ENCODE assay signal across 23 cellular contexts in the genomic region with DNA sequence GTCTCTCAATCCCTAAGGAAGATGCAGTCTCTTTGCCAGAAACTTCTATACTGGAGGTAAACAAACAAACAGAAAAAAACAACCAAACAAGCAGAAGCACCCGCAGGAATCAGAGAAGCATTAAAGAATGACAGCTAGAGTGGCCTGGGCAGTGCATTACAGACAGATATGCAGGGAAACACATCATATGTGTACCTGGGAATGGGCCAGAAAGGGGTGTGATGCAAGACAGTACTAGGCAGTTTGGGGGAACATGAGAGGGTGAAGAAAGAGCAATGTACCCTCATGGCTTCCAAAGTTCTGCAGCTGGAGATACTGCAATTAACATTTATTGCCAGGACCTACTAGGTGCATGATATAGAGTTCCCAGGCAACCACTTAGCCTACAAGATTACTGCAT.
DNase-seq lines count a peak whose midpoint lies in the region; ATAC-seq and TF ChIP-seq lines count a peak whose summit lies in the region.
"Had no signal": no experiment of that assay in that cellular context is flagged by ENCODE, and none has a peak within 500 bp of the region (broad histone marks: within the 10 kb centered on the region; RNA-seq: fewer than 3 reads in every experiment).

No MANE protein-coding gene starts in this region.

- POLR2A ChIA-PET in activated CD8-positive, alpha-beta T cell treated with anti-CD3 and anti-CD28 coated beads for 36 hours (lab: Charles Lee) = no interaction called here

- no peak for TF ChIP-seq POLR2A in body of pancreas (IDR thresholded peaks at IDR 0.05)
- no peak for TF ChIP-seq POLR2A in prostate gland (IDR thresholded peaks at IDR 0.05)

- H3K4me1 ChIP-seq in body of pancreas = no peaks in the 10 kb centered on the region
- H3K4me1 ChIP-seq in prostate gland (replicated peaks) = no peaks in the 10 kb centered on the region
- H3K4me1 ChIP-seq: BE2C, BLaER1 had no signal

- peaks cover 2% of the 10 kb centered on the region for H3K27me3 Mint-ChIP-seq in activated CD8-positive, alpha-beta T cell treated with anti-CD3 and anti-CD28 coated beads for 36 hours
- H3K27me3 Mint-ChIP-seq: CD4-positive, CD25-positive, alpha-beta regulatory T cell had no signal

- H3K9me3 ChIP-seq in body of pancreas (no peaks in the 10 kb centered on the region), prostate gland (no peaks in the 10 kb centered on the region)
- H3K9me3 ChIP-seq: BE2C had no signal

- no peak for TF ChIP-seq CTCF in body of pancreas (IDR thresholded peaks at IDR 0.05)
- TF ChIP-seq CTCF in prostate gland (IDR thresholded peaks at IDR 0.05) = no peak
- TF ChIP-seq CTCF in activated CD8-positive, alpha-beta T cell treated with anti-CD3 and anti-CD28 coated beads for 36 hours (IDR thresholded peaks at IDR 0.05) = no peak

- H3K27ac Mint-ChIP-seq in activated CD8-positive, alpha-beta T cell treated with anti-CD3 and anti-CD28 coated beads for 36 hours = no peak overlapping the region
- H3K27ac Mint-ChIP-seq: CD14-positive monocyte; CD4-positive, alpha-beta memory T cell; CD4-positive, CD25-positive, alpha-beta regulatory T cell; CD8-positive, alpha-beta memory T cell had no signal

- H3K27me3 ChIP-seq in body of pancreas (no peaks in the 10 kb centered on the region), prostate gland (replicated peaks; ENCODE audit: insufficient read depth) (no peaks in the 10 kb centered on the region)
- H3K27me3 ChIP-seq: BE2C, BLaER1 had no signal

- CTCF ChIA-PET in activated CD8-positive, alpha-beta T cell treated with anti-CD3 and anti-CD28 coated beads for 36 hours (lab: Charles Lee) = no interaction called here

- DNase-seq in Right ventricle myocardium superior (no peak), Right ventricle myocardium inferior (ENCODE audit: missing footprints) (no peak), body of pancreas (peak; percentile 14 to 34 (median 26)), prostate gland (ENCODE audit: low spot score) (peak; percentile 5)
- no peak for DNase-seq in activated CD8-positive, alpha-beta T cell treated with anti-CD3 and anti-CD28 coated beads for 36 hours
- DNase-seq: 8988T; ACHN; BE2C; C1 segment of cervical spinal cord; CD4-positive, alpha-beta memory T cell; CD4-positive, CD25-positive, alpha-beta regulatory T cell; CD8-positive, alpha-beta memory T cell; COR-L47; DMS 273 treated with DMSO at 0.1 percent for 48 hours; DMS153; DMS53; DMS79; DND-41; EL; GDM1 had no signal

- H3K4me1 Mint-ChIP-seq in activated CD8-positive, alpha-beta T cell treated with anti-CD3 and anti-CD28 coated beads for 36 hours (ENCODE audit: low read depth) = no peaks in the 10 kb centered on the region
- H3K4me1 Mint-ChIP-seq: CD14-positive monocyte; CD4-positive, alpha-beta memory T cell; CD4-positive, CD25-positive, alpha-beta regulatory T cell; CD8-positive, alpha-beta memory T cell had no signal

- H3K4me3 Mint-ChIP-seq in activated CD8-positive, alpha-beta T cell treated with anti-CD3 and anti-CD28 coated beads for 36 hours = no peak overlapping the region
- H3K4me3 Mint-ChIP-seq: CD14-positive monocyte; CD4-positive, alpha-beta memory T cell; CD4-positive, CD25-positive, alpha-beta regulatory T cell; CD8-positive, alpha-beta memory T cell had no signal

- peaks cover 2% of the 10 kb centered on the region for H3K9me3 Mint-ChIP-seq in activated CD8-positive, alpha-beta T cell treated with anti-CD3 and anti-CD28 coated beads for 36 hours

- H3K4me3 ChIP-seq in body of pancreas (no peak overlapping the region), prostate gland (no peak overlapping the region)
- H3K4me3 ChIP-seq: BLaER1, GM12878 had no signal

- intact Hi-C loops in Right ventricle myocardium superior (cut with DNase I) (loop anchor here (10.0 kb wide), 1 partner anchor 274 kb away; no protein-coding TSS in a partner anchor), Right ventricle myocardium inferior (cut with DNase I) (loop anchor here (10.0 kb wide), 1 partner anchor 394 kb away; no protein-coding TSS in a partner anchor), body of pancreas (cut with DNase I) (no loop called here), prostate gland (cut with DNase I) (no loop called here)
- intact Hi-C loops in activated CD8-positive, alpha-beta T cell treated with anti-CD3 and anti-CD28 coated beads for 36 hours (cut with micrococcal nuclease) = no loop called here

- H3K36me3 Mint-ChIP-seq in activated CD8-positive, alpha-beta T cell treated with anti-CD3 and anti-CD28 coated beads for 36 hours (ENCODE audit: low read depth) = no peaks in the 10 kb centered on the region
- H3K36me3 Mint-ChIP-seq: CD14-positive monocyte; CD4-positive, alpha-beta memory T cell; CD4-positive, CD25-positive, alpha-beta regulatory T cell had no signal

- no peaks in the 10 kb centered on the region for H3K36me3 ChIP-seq in body of pancreas (replicated peaks in 1 of 2; ENCODE audit: insufficient read depth in 1 of 2, low read depth in 2 of 2)
- no peaks in the 10 kb centered on the region for H3K36me3 ChIP-seq in prostate gland
- H3K36me3 ChIP-seq: BE2C, BLaER1 had no signal

- 30 to 36% methylated on average over 1 of the region's 1 CpG for WGBS in body of pancreas, 2 donors
- WGBS in prostate gland = 65% methylated on average over 1 of the region's 1 CpG

- H3K27ac ChIP-seq in body of pancreas (no peak overlapping the region), prostate gland (no peak overlapping the region)
- H3K27ac ChIP-seq: BLaER1 had no signal

- ATAC-seq in Right ventricle myocardium superior (ENCODE audit: poor library complexity) (peak; percentile 55), Right ventricle myocardium inferior (no peak), body of pancreas (no peak)
- ATAC-seq in activated CD8-positive, alpha-beta T cell treated with anti-CD3 and anti-CD28 coated beads for 36 hours = no peak
- ATAC-seq: GM12878 had no signal

Comparison
In these comparisons a context has a peak if more than half of its experiments do, and no peak if none do; other contexts are left out.
1. DNase-seq: peak in body of pancreas (4 of 4) and prostate gland (single experiment); none in Right ventricle myocardium superior (single experiment), Right ventricle myocardium inferior (single experiment) and activated CD8-positive, alpha-beta T cell treated with anti-CD3 and anti-CD28 coated beads for 36 hours (single experiment).
2. intact Hi-C loops: an anchor here in Right ventricle myocardium superior (10.0 kb wide) and Right ventricle myocardium inferior (10.0 kb wide); none called in body of pancreas, prostate gland and activated CD8-positive, alpha-beta T cell treated with anti-CD3 and anti-CD28 coated beads for 36 hours.